1 cellular context compared by ENCODE assay signal in the genomic region with DNA sequence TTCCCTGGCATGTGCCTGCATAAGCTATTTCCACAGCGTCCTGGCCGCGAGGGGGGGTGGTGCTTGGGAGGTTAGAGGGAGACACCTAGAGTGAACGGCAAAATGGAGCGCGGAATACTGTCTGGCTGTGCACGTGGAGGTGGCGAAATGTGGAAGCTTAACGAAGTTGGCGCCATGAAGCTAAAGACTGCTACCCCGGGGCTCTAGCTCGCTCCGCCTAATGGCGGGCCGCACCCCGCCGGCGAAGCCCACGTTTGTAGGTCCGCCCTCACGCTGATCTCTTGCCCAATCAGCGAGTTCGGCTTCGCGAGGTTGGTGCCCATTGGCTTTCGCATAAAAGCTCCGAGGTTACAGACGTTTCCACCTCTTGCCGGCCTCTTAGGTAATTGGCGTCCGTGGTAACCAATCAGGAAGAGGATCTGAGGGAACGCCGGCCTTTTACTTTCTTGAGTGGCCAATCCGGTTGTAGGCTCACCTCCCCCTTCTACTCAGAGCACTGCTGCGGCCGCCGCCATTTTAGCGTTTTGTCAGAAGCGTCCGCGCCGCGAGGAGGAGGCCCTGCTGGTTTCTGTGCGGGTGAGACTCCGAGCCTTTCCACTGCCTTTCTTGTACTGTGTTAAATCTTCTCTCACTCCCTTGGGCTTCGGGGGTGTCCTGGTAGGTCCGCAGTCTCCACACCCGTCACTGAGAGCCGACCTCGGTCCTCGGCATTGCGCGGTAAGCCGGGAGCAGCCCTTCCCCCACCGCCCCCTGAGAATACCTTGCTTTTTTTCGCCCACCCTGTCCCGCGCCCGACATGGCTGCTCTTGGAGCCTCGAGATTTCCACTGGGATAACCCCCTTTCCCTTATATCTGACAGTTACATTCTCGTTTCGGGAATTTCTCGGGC.
TF ChIP-seq lines count a peak whose summit lies in the region.

A gene with protein sequence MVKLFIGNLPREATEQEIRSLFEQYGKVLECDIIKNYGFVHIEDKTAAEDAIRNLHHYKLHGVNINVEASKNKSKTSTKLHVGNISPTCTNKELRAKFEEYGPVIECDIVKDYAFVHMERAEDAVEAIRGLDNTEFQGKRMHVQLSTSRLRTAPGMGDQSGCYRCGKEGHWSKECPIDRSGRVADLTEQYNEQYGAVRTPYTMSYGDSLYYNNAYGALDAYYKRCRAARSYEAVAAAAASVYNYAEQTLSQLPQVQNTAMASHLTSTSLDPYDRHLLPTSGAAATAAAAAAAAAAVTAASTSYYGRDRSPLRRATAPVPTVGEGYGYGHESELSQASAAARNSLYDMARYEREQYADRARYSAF (plus strand): TSS at position 527 of the 889 bp plus-strand sequence. CDS start 1,009 bp downstream, outside the sequence.

TF ChIP-seq in liver, 16 proteins besides CTCF, POLR2A, EP300 and RAD21 (continued from another document):
- TF ChIP-seq, protein P1, sequence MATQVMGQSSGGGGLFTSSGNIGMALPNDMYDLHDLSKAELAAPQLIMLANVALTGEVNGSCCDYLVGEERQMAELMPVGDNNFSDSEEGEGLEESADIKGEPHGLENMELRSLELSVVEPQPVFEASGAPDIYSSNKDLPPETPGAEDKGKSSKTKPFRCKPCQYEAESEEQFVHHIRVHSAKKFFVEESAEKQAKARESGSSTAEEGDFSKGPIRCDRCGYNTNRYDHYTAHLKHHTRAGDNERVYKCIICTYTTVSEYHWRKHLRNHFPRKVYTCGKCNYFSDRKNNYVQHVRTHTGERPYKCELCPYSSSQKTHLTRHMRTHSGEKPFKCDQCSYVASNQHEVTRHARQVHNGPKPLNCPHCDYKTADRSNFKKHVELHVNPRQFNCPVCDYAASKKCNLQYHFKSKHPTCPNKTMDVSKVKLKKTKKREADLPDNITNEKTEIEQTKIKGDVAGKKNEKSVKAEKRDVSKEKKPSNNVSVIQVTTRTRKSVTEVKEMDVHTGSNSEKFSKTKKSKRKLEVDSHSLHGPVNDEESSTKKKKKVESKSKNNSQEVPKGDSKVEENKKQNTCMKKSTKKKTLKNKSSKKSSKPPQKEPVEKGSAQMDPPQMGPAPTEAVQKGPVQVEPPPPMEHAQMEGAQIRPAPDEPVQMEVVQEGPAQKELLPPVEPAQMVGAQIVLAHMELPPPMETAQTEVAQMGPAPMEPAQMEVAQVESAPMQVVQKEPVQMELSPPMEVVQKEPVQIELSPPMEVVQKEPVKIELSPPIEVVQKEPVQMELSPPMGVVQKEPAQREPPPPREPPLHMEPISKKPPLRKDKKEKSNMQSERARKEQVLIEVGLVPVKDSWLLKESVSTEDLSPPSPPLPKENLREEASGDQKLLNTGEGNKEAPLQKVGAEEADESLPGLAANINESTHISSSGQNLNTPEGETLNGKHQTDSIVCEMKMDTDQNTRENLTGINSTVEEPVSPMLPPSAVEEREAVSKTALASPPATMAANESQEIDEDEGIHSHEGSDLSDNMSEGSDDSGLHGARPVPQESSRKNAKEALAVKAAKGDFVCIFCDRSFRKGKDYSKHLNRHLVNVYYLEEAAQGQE (IDR thresholded peaks at IDR 0.05) = peak; percentile 77
- TF ChIP-seq YY1 (IDR thresholded peaks at IDR 0.05) (peak; percentile 99), RXRA (IDR thresholded peaks at IDR 0.05) (peak; percentile 27 to 43), EGR1 (IDR thresholded peaks at IDR 0.05; ENCODE audit: low read depth in 2 of 2) (peak in 1 of 2 donors; percentile 48)
- TF ChIP-seq, protein P2, sequence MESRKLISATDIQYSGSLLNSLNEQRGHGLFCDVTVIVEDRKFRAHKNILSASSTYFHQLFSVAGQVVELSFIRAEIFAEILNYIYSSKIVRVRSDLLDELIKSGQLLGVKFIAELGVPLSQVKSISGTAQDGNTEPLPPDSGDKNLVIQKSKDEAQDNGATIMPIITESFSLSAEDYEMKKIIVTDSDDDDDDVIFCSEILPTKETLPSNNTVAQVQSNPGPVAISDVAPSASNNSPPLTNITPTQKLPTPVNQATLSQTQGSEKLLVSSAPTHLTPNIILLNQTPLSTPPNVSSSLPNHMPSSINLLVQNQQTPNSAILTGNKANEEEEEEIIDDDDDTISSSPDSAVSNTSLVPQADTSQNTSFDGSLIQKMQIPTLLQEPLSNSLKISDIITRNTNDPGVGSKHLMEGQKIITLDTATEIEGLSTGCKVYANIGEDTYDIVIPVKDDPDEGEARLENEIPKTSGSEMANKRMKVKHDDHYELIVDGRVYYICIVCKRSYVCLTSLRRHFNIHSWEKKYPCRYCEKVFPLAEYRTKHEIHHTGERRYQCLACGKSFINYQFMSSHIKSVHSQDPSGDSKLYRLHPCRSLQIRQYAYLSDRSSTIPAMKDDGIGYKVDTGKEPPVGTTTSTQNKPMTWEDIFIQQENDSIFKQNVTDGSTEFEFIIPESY (IDR thresholded peaks at IDR 0.05) = peak; percentile 66
